Comparison of ENCODE assay signal across 7 cellular contexts in genomic region chr1:65119-65518, GRCh38. TPM values are rescaled to one million over a fixed set of nuclear protein-coding genes. Genes with fewer than 3 reads are reported as not detected.
"Had no signal": no experiment of that assay in that cellular context is flagged by ENCODE, and none has a peak within 500 bp of the region (broad histone marks: within the 10 kb centered on the region; RNA-seq: fewer than 3 reads in every experiment).

TSS of gene OR4F5 (plus strand) at chr1:65419.

RNA-seq across cellular contexts. Expression of gene OR4F5, which starts in this region (rescaled TPM):
- total RNA-seq: GM23248, GM23338, H1, H4, H7, H9, HFFc6 had no signal
- polyA plus RNA-seq: GM23248, GM23338, H1 had no signal
